Comparison of ENCODE assay signal across 20 cellular contexts in the genomic region with DNA sequence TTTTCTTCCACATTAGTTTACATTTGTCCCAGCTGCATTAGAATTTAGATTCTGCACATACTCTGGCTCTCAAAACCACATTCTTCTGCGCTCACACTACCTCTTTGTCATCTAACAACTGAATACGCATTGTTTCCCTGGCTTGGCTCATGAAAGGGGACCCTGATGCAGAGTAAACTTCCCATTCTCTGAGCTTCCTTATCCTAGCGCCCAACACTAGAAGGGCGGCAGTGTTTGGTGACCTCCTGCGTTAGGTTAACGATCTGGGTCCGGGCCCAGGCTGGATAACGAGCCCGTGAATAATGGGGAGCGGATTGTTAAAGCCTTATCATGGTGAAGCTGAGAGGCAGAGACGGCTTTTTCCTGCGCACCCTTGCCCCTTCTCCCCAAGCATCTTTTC.
DNase-seq lines count a peak whose midpoint lies in the region; ATAC-seq, FAIRE-seq and TF ChIP-seq lines count a peak whose summit lies in the region.
"Had no signal": no experiment of that assay in that cellular context is flagged by ENCODE, and none has a peak within 500 bp of the region (broad histone marks: within the 10 kb centered on the region; RNA-seq: fewer than 3 reads in every experiment).

No MANE protein-coding gene starts in this region.

- in situ Hi-C loops in SK-MEL-5 (cut with HindIII; ENCODE audit: low pct_unique_long_range_greater_than_20kb, low sequenced_read_pairs) = no loop called here

- TF ChIP-seq CTCF in endothelial cell of umbilical vein (IDR thresholded peaks at IDR 0.05; ENCODE audit: extremely low read depth in 1 of 2, insufficient read depth in 1 of 2, low read depth in 1 of 2, low read length in 2 of 2) = no peak
- TF ChIP-seq CTCF in left lung (IDR thresholded peaks at IDR 0.05) = no peak
- no peak for TF ChIP-seq CTCF in tibial nerve (IDR thresholded peaks at IDR 0.05)

- dilution Hi-C loops in endothelial cell of umbilical vein (cut with MboI; ENCODE audit: extremely low pct_ligation_motif_present, low sequenced_read_pairs) = no loop called here

- no peak overlapping the region for H3K4me2 ChIP-seq in endothelial cell of umbilical vein (ENCODE audit: insufficient read depth, low read length)

- TF ChIP-seq POLR2A in endothelial cell of umbilical vein (IDR thresholded peaks at IDR 0.05; ENCODE audit: low read depth, low read length) (no peak), tibial nerve (IDR thresholded peaks at IDR 0.05) (no peak)

- H3K9me1 ChIP-seq in endothelial cell of umbilical vein (replicated peaks; ENCODE audit: control insufficient read depth, extremely low read depth, insufficient read depth, low read length) = no peaks in the 10 kb centered on the region

- ATAC-seq in left lung = peak; percentile 41
- ATAC-seq: HCT116; mucosa of descending colon; stimulated activated naive CD8-positive, alpha-beta T cell treated with anti-CD3 and anti-CD28 coated beads, Interleukin-15, Interleukin-2, amounts not matched to agents 100 U/mL and 50 U/mL, for 24 hours had no signal

- H3K36me3 Mint-ChIP-seq in immature natural killer cell = no peaks in the 10 kb centered on the region

- H3K36me3 ChIP-seq in endothelial cell of umbilical vein (ENCODE audit: control insufficient read depth in 2 of 2, extremely low read depth in 1 of 2, insufficient read depth in 2 of 2, low read length in 2 of 2) = peaks cover 0 to 6% of the 10 kb centered on the region in 2 experiments
- H3K36me3 ChIP-seq in left lung = peaks cover 0 to 26% of the 10 kb centered on the region in 2 donors
- peaks cover 0 to 24% (median 0%) of the 10 kb centered on the region in 3 donors for H3K36me3 ChIP-seq in tibial nerve
- H3K36me3 ChIP-seq: WERI-Rb-1 had no signal

- peak in 1 of 2 donors; percentile 41 for TF ChIP-seq EP300 in tibial nerve (IDR thresholded peaks at IDR 0.05)

- no TSS peak for BruUV-seq in endothelial cell of umbilical vein (replicated peaks; lab: Mats Ljungman, UMichigan)

- H3K27ac ChIP-seq in endothelial cell of umbilical vein (ENCODE audit: insufficient read depth, low read depth, low read length) (peak overlapping the region; percentile 28), left lung (no peak overlapping the region), tibial nerve (no peak overlapping the region)
- H3K27ac ChIP-seq: parathyroid adenoma, Peyer's patch, spleen, WERI-Rb-1 had no signal

- H3K4me1 ChIP-seq in endothelial cell of umbilical vein (ENCODE audit: control insufficient read depth, extremely low read depth, insufficient read depth, low read length) = peaks cover 10% of the 10 kb centered on the region
- no peaks in the 10 kb centered on the region for H3K4me1 ChIP-seq in left lung
- H3K4me1 ChIP-seq in tibial nerve = peaks cover 0 to 34% (median 6%) of the 10 kb centered on the region in 4 donors
- H3K4me1 ChIP-seq: parathyroid adenoma, Peyer's patch, spleen had no signal

- H3K79me2 ChIP-seq in endothelial cell of umbilical vein (ENCODE audit: control insufficient read depth, insufficient read depth, low read length) = no peaks in the 10 kb centered on the region
- H3K79me2 ChIP-seq: parathyroid adenoma had no signal

- no peaks in the 10 kb centered on the region for H3K9me3 ChIP-seq in endothelial cell of umbilical vein (replicated peaks; ENCODE audit: control insufficient read depth, insufficient read depth, low read length)
- no peaks in the 10 kb centered on the region for H3K9me3 ChIP-seq in left lung
- no peaks in the 10 kb centered on the region for H3K9me3 ChIP-seq in tibial nerve
- H3K9me3 ChIP-seq: mucosa of descending colon, Peyer's patch, spleen had no signal

- H3K4me1 Mint-ChIP-seq in immature natural killer cell = no peaks in the 10 kb centered on the region

- H2AFZ ChIP-seq in endothelial cell of umbilical vein (ENCODE audit: low read depth, low read length) = no peak overlapping the region
- H2AFZ ChIP-seq: parathyroid adenoma had no signal

- intact Hi-C loops in endothelial cell of umbilical vein (cut with micrococcal nuclease) = loop anchor here (1.0 to 2.0 kb wide), 2 partner anchors 64 to 196 kb away; partner anchors contain the start of gene ETV5
- intact Hi-C loops in left lung (cut with DNase I) = no loop called here

- H3K27me3 ChIP-seq in endothelial cell of umbilical vein (ENCODE audit: control insufficient read depth in 2 of 2, insufficient read depth in 2 of 2, low read length in 2 of 2) = peaks cover 0 to 4% of the 10 kb centered on the region in 2 experiments
- H3K27me3 ChIP-seq in left lung = no peaks in the 10 kb centered on the region
- H3K27me3 ChIP-seq in tibial nerve = no peaks in the 10 kb centered on the region
- H3K27me3 ChIP-seq: Peyer's patch, spleen had no signal

- H3K4me3 Mint-ChIP-seq in immature natural killer cell = no peak overlapping the region

- peaks cover 0 to 21% (median 4%) of the 10 kb centered on the region in 3 donors for H3K27me3 Mint-ChIP-seq in immature natural killer cell (ENCODE audit: low read depth in 3 of 3)

- FAIRE-seq in endothelial cell of umbilical vein (lab: Jason Lieb, UNC) = peak; percentile 78

- POLR2A ChIA-PET in endothelial cell of umbilical vein (lab: Charles Lee) = interaction anchor here (1.0 kb wide), 1 partner anchor 107 kb away, joined by 3 read pairs; the partner anchor contains the start of gene TRA2B

- no peak overlapping the region for H3K4me3 ChIP-seq in endothelial cell of umbilical vein (replicated peaks in 1 of 3; ENCODE audit: insufficient read depth in 1 of 3, low read depth in 1 of 3, low read length in 3 of 3)
- H3K4me3 ChIP-seq in left lung = no peak overlapping the region
- H3K4me3 ChIP-seq in tibial nerve = no peak overlapping the region
- H3K4me3 ChIP-seq: mucosa of descending colon, Peyer's patch, spleen had no signal

- CTCF ChIA-PET in endothelial cell of umbilical vein (lab: Charles Lee) = interaction anchor here (1.3 to 2.5 kb wide), 4 partner anchors 62 to 232 kb away, joined by 5 to 10 read pairs (median 6); partner anchors contain the start of gene ETV5

- peaks cover 0 to 1% (median 0%) of the 10 kb centered on the region in 6 donors for H3K9me3 Mint-ChIP-seq in immature natural killer cell

- DNase-seq in SK-MEL-5 (ENCODE audit: low read depth, low spot score) = peak; percentile 94
- DNase-seq in endothelial cell of umbilical vein (ENCODE audit: low read depth, low spot score) = peak; percentile 99
- no peak for DNase-seq in left lung
- DNase-seq in retina = peak; percentile 79
- no peak for DNase-seq in immature natural killer cell
- no peak for DNase-seq in activated effector memory CD4-positive, alpha-beta T cell treated with Interleukin-2 at 50 U/mL for 16 hours
- no peak for DNase-seq in tibial nerve (ENCODE audit: low spot score in 2 of 2)
- DNase-seq in NCI-H1417 treated with DMSO at 0.1 percent for 48 hours (lab: John Stamatoyannopoulos, UW) = no peak
- DNase-seq: aorta; DMS 273 treated with DMSO at 0.1 percent for 48 hours; islet precursor cell; mucosa of descending colon; NCI-H2081 treated with DMSO at 0.1 percent for 48 hours; NCI-H774; Peyer's patch; spleen; stimulated activated naive CD8-positive, alpha-beta T cell treated with anti-CD3 and anti-CD28 coated beads, Interleukin-15, Interleukin-2, amounts not matched to agents 100 U/mL and 50 U/mL, for 24 hours; WERI-Rb-1 had no signal

- H3K27ac Mint-ChIP-seq in immature natural killer cell = no peak overlapping the region

- H3K9ac ChIP-seq in endothelial cell of umbilical vein (replicated peaks; ENCODE audit: extremely low read depth, insufficient read depth, low read length) = no peak overlapping the region
- H3K9ac ChIP-seq: parathyroid adenoma had no signal

- no peaks in the 10 kb centered on the region for H4K20me1 ChIP-seq in endothelial cell of umbilical vein (replicated peaks; ENCODE audit: control insufficient read depth, extremely low read depth, insufficient read depth, low read length)

- 18 to 22% methylated on average over 12 of the region's 12 CpGs for WGBS in tibial nerve, 2 donors

TF ChIP-seq in endothelial cell of umbilical vein, 7 proteins besides CTCF, POLR2A, EP300 and RAD21:
- no peak for TF ChIP-seq GATA2 (IDR thresholded peaks at IDR 0.05; ENCODE audit: insufficient read depth, insufficient read length, low read depth, low read length)
TF ChIP-seq in endothelial cell of umbilical vein: peak in this region for 0.

Comparison
In these comparisons a context has a peak if more than half of its experiments do, and no peak if none do; other contexts are left out.
1. DNase-seq: peak in SK-MEL-5 (single experiment), endothelial cell of umbilical vein (single experiment) and retina (single experiment); none in left lung (0 of 2), immature natural killer cell (0 of 3), activated effector memory CD4-positive, alpha-beta T cell treated with Interleukin-2 at 50 U/mL for 16 hours (single experiment), tibial nerve (0 of 2) and NCI-H1417 treated with DMSO at 0.1 percent for 48 hours (single experiment).